In the genomic region with DNA sequence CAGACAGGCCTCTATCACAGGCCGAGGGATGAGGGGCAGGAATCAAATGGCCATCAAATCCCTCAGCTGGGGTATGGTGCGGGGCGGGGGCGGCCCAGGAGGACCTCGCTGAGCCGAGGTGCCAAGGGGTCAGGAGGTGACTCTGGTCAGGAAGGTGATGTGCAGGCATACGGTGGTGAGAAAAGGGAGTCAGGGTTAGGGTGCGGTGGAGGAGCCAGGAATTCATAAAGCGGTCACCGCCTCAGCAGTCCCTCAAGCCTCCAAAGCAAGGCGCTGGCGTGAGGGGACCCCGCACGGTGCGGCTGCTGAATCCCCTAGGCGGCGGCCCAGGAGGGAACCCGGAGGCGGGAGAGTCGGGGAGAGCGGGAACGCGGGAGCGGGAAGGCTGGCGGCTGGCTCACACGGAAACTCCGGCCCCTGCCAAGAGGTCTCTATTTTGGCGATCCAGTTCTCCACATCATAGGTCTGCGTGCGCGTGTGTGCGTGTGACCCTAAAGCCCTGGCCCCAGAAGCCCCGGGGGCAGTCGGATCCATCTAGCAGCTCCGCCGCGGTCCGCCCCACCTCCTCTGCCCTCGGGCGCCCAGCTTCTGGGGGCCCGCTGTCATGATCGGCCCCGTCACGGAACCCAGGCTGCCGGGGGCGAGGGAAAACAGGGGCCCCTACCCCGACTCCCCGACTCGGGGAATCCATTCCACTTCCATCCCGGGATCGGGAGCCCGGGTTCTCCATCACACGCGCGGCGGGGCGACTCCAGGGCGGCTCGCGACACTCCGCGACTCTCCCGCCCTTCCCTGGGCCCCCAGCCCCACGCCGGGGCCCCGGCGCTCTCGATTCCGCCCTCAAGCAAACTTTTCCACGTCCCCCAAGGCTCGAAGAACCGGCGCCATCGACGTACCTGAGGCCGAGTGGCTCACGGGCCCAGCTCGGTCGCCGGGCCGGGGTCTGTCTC, we compare ENCODE assay signal across 7 cellular contexts. TPM values are rescaled to one million over a fixed set of nuclear protein-coding genes. Genes with fewer than 3 reads are reported as not detected.
DNase-seq lines count a peak whose midpoint lies in the region; ATAC-seq and TF ChIP-seq lines count a peak whose summit lies in the region.

No MANE protein-coding gene starts in this region.

- H3K27me3 Mint-ChIP-seq in activated T-helper 17 cell treated with anti-CD3 and anti-CD28 coated beads, Interleukin-2, amount 50 U/mL, for 72 hours = no peaks in the 10 kb centered on the region

- DNase-seq in hepatic stellate cell (ENCODE audit: low spot score) = peak; percentile 37
- DNase-seq in spleen = peak; percentile 86
- DNase-seq in NCI-H345 treated with DMSO at 0.1 percent for 48 hours (lab: John Stamatoyannopoulos, UW; ENCODE audit: unreplicated experiment) = no peak
- no peak for DNase-seq in medulla oblongata (ENCODE audit: extremely low spot score)

- peaks cover 12% of the 10 kb centered on the region for H3K36me3 Mint-ChIP-seq in activated T-helper 17 cell treated with anti-CD3 and anti-CD28 coated beads, Interleukin-2, amount 50 U/mL, for 72 hours (ENCODE audit: low read depth)

- H3K27ac Mint-ChIP-seq in activated T-helper 17 cell treated with anti-CD3 and anti-CD28 coated beads, Interleukin-2, amount 50 U/mL, for 72 hours = peak overlapping the region; percentile 73

- H3K4me1 ChIP-seq in spleen = peaks cover 0 to 57% (median 32%) of the 10 kb centered on the region in 6 donors

- ATAC-seq in GM18511 (IDR thresholded peaks at IDR 0.05; ENCODE audit: unreplicated experiment) (peak; percentile 7), HG03280 (IDR thresholded peaks at IDR 0.05; ENCODE audit: unreplicated experiment) (peak; percentile 9)
- ATAC-seq in activated T-helper 17 cell treated with anti-CD3 and anti-CD28 coated beads, Interleukin-2, amount 50 U/mL, for 72 hours (replicated peaks) = peak; percentile 20

- H3K4me3 Mint-ChIP-seq in activated T-helper 17 cell treated with anti-CD3 and anti-CD28 coated beads, Interleukin-2, amount 50 U/mL, for 72 hours = peak overlapping the region; percentile 81

- no peak for TF ChIP-seq CTCF in spleen (IDR thresholded peaks at IDR 0.05 in 8 of 11, conservative IDR thresholded peaks at IDR 0.05 in 3 of 11)

- no peaks in the 10 kb centered on the region for H3K9me3 Mint-ChIP-seq in activated T-helper 17 cell treated with anti-CD3 and anti-CD28 coated beads, Interleukin-2, amount 50 U/mL, for 72 hours

- 1 to 56% (median 16%) methylated on average over 8 to 81 of the region's 81 CpGs for WGBS in spleen, 5 donors

- H3K9me3 ChIP-seq in spleen = no peaks in the 10 kb centered on the region

- peak overlapping the region; percentile 77 to 96 (median 92) for H3K27ac ChIP-seq in spleen

- peak overlapping the region; percentile 49 to 78 (median 56) for H3K4me3 ChIP-seq in spleen

- H3K4me1 Mint-ChIP-seq in activated T-helper 17 cell treated with anti-CD3 and anti-CD28 coated beads, Interleukin-2, amount 50 U/mL, for 72 hours = peaks cover 11% of the 10 kb centered on the region

- no peaks in the 10 kb centered on the region for H3K36me3 ChIP-seq in spleen

- no peaks in the 10 kb centered on the region for H3K27me3 ChIP-seq in spleen (replicated peaks in 1 of 7)

- intact Hi-C loops in spleen (cut with DNase I; ENCODE audit: low total_unique reads) = no loop called here

- no peak for TF ChIP-seq POLR2A in spleen (IDR thresholded peaks at IDR 0.05)

RNA-seq across cellular contexts. Expression of a gene that starts 0.6 kb away (rescaled TPM):
- total RNA-seq in activated T-helper 17 cell treated with anti-CD3 and anti-CD28 coated beads, Interleukin-2, amount 50 U/mL, for 72 hours = 10 to 100 TPM; 23.5 to 25.6 TPM
- total RNA-seq in spleen = 10 to 100 TPM; 28.7 to 35.3 (median 32.5) TPM
- 10 to 100 TPM in 1 of 3 donors, 1 to 10 TPM in 2; 6.4 to 10.3 (median 7.0) TPM for polyA plus RNA-seq in spleen

RNA-seq across cellular contexts. Expression of a gene that starts 55.9 kb away (rescaled TPM):
- total RNA-seq in activated T-helper 17 cell treated with anti-CD3 and anti-CD28 coated beads, Interleukin-2, amount 50 U/mL, for 72 hours = 10 to 100 TPM; 25.4 to 67.3 TPM
- 10 to 100 TPM; 13.4 to 27.1 (median 22.5) TPM for total RNA-seq in spleen
- 10 to 100 TPM; 20.6 to 25.4 (median 24.8) TPM for polyA plus RNA-seq in spleen

Comparison
In these comparisons a context has a peak if more than half of its experiments do, and no peak if none do; other contexts are left out.
1. DNase-seq: peak in hepatic stellate cell (single experiment) and spleen (single experiment); none in NCI-H345 treated with DMSO at 0.1 percent for 48 hours (single experiment) and medulla oblongata (single experiment).
2. Peak in every context shown above with its lines, with median percentiles within 50 percentile points of each other: ATAC-seq.